In genomic region chr6:34341481-34341971, GRCh38 we compare ENCODE assay signal across 11 cellular contexts. TPM values are rescaled to one million over a fixed set of nuclear protein-coding genes. Genes with fewer than 3 reads are reported as not detected.
DNase-seq lines count a peak whose midpoint lies in the region; ATAC-seq and TF ChIP-seq lines count a peak whose summit lies in the region.
"Had no signal": no experiment of that assay in that cellular context is flagged by ENCODE, and none has a peak within 500 bp of the region (broad histone marks: within the 10 kb centered on the region; RNA-seq: fewer than 3 reads in every experiment).

No MANE protein-coding gene starts in this region.

- DNase-seq in HT1080 (ENCODE audit: low read depth) (peak; percentile 43), MCF 10A (ENCODE audit: unreplicated experiment) (peak; percentile 66), hepatic stellate cell (ENCODE audit: low spot score) (peak; percentile 24), thoracic aorta (ENCODE audit: low spot score) (no peak), GM13976 (ENCODE audit: low spot score) (no peak), UCSD-AML1 (lab: John Stamatoyannopoulos, UW; ENCODE audit: unreplicated experiment) (no peak), putamen (ENCODE audit: low spot score) (no peak)
- DNase-seq: activated CD4-positive, alpha-beta memory T cell treated with anti-CD3 and anti-CD28 coated beads, Interleukin-2, amount 10 ng/mL, durations not matched to agents 7 days and 5 days; hypothalamus; SIG-M5 had no signal

- in situ Hi-C loops in GM13976 (cut with MboI; ENCODE audit: low sequenced_read_pairs, unreplicated experiment): no loop called here

- peak overlapping the region in 1 of 2 donors; percentile 33 for H3K27ac ChIP-seq in thoracic aorta

- H3K9me3 ChIP-seq in thoracic aorta: no peaks in the 10 kb centered on the region

- intact Hi-C loops in MCF 10A (cut with micrococcal nuclease): no loop called here

- peaks cover 36 to 65% of the 10 kb centered on the region in 2 donors for H3K4me1 ChIP-seq in thoracic aorta (ENCODE audit: control insufficient read depth in 1 of 2, low read depth in 2 of 2)

- no peaks in the 10 kb centered on the region for H3K27me3 ChIP-seq in thoracic aorta (replicated peaks; ENCODE audit: insufficient read depth)

- peak; percentile 40 for ATAC-seq in thoracic aorta (ENCODE audit: insufficient number of reproducible peaks, low FRiP score, low read depth)
- ATAC-seq: natural killer cell treated with Interleukin-12 subunit alpha and Interleukin-12 subunit beta and Interleukin-15 and Interleukin-18, amount 100 ng/mL, for 72 hours had no signal

- CTCF ChIA-PET in MCF 10A (lab: Yijun Ruan, JAX): no interaction called here

- BruUV-seq in MCF 10A (replicated peaks; lab: Mats Ljungman, UMichigan): no TSS peak

- peak overlapping the region; percentile 61 for H3K27ac Mint-ChIP-seq in MCF 10A (ENCODE audit: low read depth, unreplicated experiment)
- H3K27ac Mint-ChIP-seq: activated CD4-positive, alpha-beta memory T cell treated with anti-CD3 and anti-CD28 coated beads, Interleukin-2, amount 10 ng/mL, durations not matched to agents 7 days and 5 days; natural killer cell treated with Interleukin-12 subunit alpha and Interleukin-12 subunit beta and Interleukin-15 and Interleukin-18, amount 100 ng/mL, for 72 hours had no signal

- H3K36me3 Mint-ChIP-seq in MCF 10A (ENCODE audit: insufficient read depth, unreplicated experiment): peaks cover 15% of the 10 kb centered on the region
- H3K36me3 Mint-ChIP-seq: natural killer cell treated with Interleukin-12 subunit alpha and Interleukin-12 subunit beta and Interleukin-15 and Interleukin-18, amount 100 ng/mL, for 72 hours had no signal

- H3K4me3 ChIP-seq in thoracic aorta: no peak overlapping the region

- no peaks in the 10 kb centered on the region for H3K27me3 Mint-ChIP-seq in MCF 10A (ENCODE audit: insufficient read depth, unreplicated experiment)
- H3K27me3 Mint-ChIP-seq: activated CD4-positive, alpha-beta memory T cell treated with anti-CD3 and anti-CD28 coated beads, Interleukin-2, amount 10 ng/mL, durations not matched to agents 7 days and 5 days; natural killer cell treated with Interleukin-12 subunit alpha and Interleukin-12 subunit beta and Interleukin-15 and Interleukin-18, amount 100 ng/mL, for 72 hours had no signal

- no peaks in the 10 kb centered on the region for H3K36me3 ChIP-seq in thoracic aorta

- peaks cover 26% of the 10 kb centered on the region for H3K4me1 Mint-ChIP-seq in MCF 10A (ENCODE audit: insufficient read depth, unreplicated experiment)

- TF ChIP-seq CTCF in MCF 10A (IDR thresholded peaks at IDR 0.05; ENCODE audit: unreplicated experiment) (no peak), thoracic aorta (IDR thresholded peaks at IDR 0.05) (no peak), GM13976 (IDR thresholded peaks at IDR 0.05; ENCODE audit: borderline replicate concordance, control extremely low read depth, extremely low read depth, insufficient read depth, missing control alignments) (no peak)

- H3K4me3 Mint-ChIP-seq in MCF 10A (ENCODE audit: unreplicated experiment): no peak overlapping the region
- H3K4me3 Mint-ChIP-seq: activated CD4-positive, alpha-beta memory T cell treated with anti-CD3 and anti-CD28 coated beads, Interleukin-2, amount 10 ng/mL, durations not matched to agents 7 days and 5 days; natural killer cell treated with Interleukin-12 subunit alpha and Interleukin-12 subunit beta and Interleukin-15 and Interleukin-18, amount 100 ng/mL, for 72 hours had no signal

- no peaks in the 10 kb centered on the region for H3K9me3 Mint-ChIP-seq in MCF 10A (ENCODE audit: unreplicated experiment)
- H3K9me3 Mint-ChIP-seq: activated CD4-positive, alpha-beta memory T cell treated with anti-CD3 and anti-CD28 coated beads, Interleukin-2, amount 10 ng/mL, durations not matched to agents 7 days and 5 days; natural killer cell treated with Interleukin-12 subunit alpha and Interleukin-12 subunit beta and Interleukin-15 and Interleukin-18, amount 100 ng/mL, for 72 hours had no signal

- POLR2A ChIA-PET in MCF 10A (lab: Yijun Ruan, JAX): interaction anchor here (0.6 to 2.2 kb wide), 4 partner anchors 13 to 92 kb away, joined by 3 to 8 read pairs (median 4); no protein-coding TSS in a partner anchor

RNA-seq across cellular contexts. Expression of gene NUDT3, which starts 50.9 kb away (rescaled TPM):
- 14.8 and 19.2 TPM in 2 replicates for total RNA-seq in HT1080 (2014; rRNA removed; shearing (Covaris generic))
- 16.9 and 21.9 TPM in 2 replicates for polyA plus RNA-seq in HT1080 (2015; cell fraction: cytosol; rRNA removed)
- 13.7 and 17.1 TPM in 2 replicates for polyA plus RNA-seq in HT1080 (2015; cell fraction: nucleus; rRNA removed)
- 22.4 and 23.6 TPM in 2 replicates for total RNA-seq in MCF 10A (2022)
- total RNA-seq in thoracic aorta: 10 to 100 TPM; 34.8 to 46.8 TPM

Comparison
In these comparisons a context has a peak if more than half of its experiments do, and no peak if none do; other contexts are left out.
1. DNase-seq: peak in HT1080 (single experiment), MCF 10A (single experiment) and hepatic stellate cell (single experiment); none in thoracic aorta (single experiment), GM13976 (single experiment), UCSD-AML1 (single experiment) and putamen (single experiment).